In genomic region chr2:165793161-165793778, GRCh38 we compare ENCODE assay signal across 8 cellular contexts. TPM values are rescaled to one million over a fixed set of nuclear protein-coding genes. Genes with fewer than 3 reads are reported as not detected.
DNase-seq lines count a peak whose midpoint lies in the region; ATAC-seq lines count a peak whose summit lies in the region.

No MANE protein-coding gene starts in this region.

- in situ Hi-C loops in G401 (cut with HindIII; ENCODE audit: low sequenced_read_pairs) = no loop called here

- ATAC-seq in HG03442 (IDR thresholded peaks at IDR 0.05; ENCODE audit: unreplicated experiment) (peak; percentile 1), left cardiac atrium (peak; percentile 37 to 38)

- intact Hi-C loops in left cardiac atrium (cut with DNase I) = no loop called here

- peak; percentile 64 for DNase-seq in activated CD8-positive, alpha-beta memory T cell treated with anti-CD3 and anti-CD28 coated beads for 24 hours
- DNase-seq in activated CD8-positive, alpha-beta memory T cell treated with anti-CD3 and anti-CD28 coated beads, Interleukin-2, amount 50 U/mL, for 4 hours = no peak
- DNase-seq in activated T-helper 1 cell treated with Interleukin-2 at 50 U/mL for 16 hours (ENCODE audit: low read depth) (peak; percentile 0), left cardiac atrium (peak; percentile 22), retina (peak; percentile 68), DMS114 treated with DMSO at 0.1 percent for 48 hours (lab: John Stamatoyannopoulos, UW; ENCODE audit: unreplicated experiment) (no peak), G401 (ENCODE audit: low spot score) (no peak)

RNA-seq across cellular contexts. Expression of gene GALNT3, which starts 0.8 kb away (rescaled TPM):
- total RNA-seq in left cardiac atrium = under 1 TPM; 0.35 to 0.39 TPM
- not detected in 2 replicates for total RNA-seq in G401 (2014; rRNA removed; shearing (Covaris generic))

Comparison
In these comparisons a context has a peak if more than half of its experiments do, and no peak if none do; other contexts are left out.
1. DNase-seq: peak in activated CD8-positive, alpha-beta memory T cell treated with anti-CD3 and anti-CD28 coated beads for 24 hours (single experiment), activated T-helper 1 cell treated with Interleukin-2 at 50 U/mL for 16 hours (single experiment), left cardiac atrium (single experiment) and retina (single experiment); none in activated CD8-positive, alpha-beta memory T cell treated with anti-CD3 and anti-CD28 coated beads, Interleukin-2, amount 50 U/mL, for 4 hours (single experiment), DMS114 treated with DMSO at 0.1 percent for 48 hours (single experiment) and G401 (single experiment).